7 cellular contexts compared by ENCODE assay signal in genomic region chr10:79084012-79084971, GRCh38. TPM values are rescaled to one million over a fixed set of nuclear protein-coding genes. Genes with fewer than 3 reads are reported as not detected.
A peak's percentile ranks its signal among the peaks of the same experiment; 100 is the strongest.
DNase-seq lines count a peak whose midpoint lies in the region; ATAC-seq and TF ChIP-seq lines count a peak whose summit lies in the region.

No MANE protein-coding gene starts in this region.

- peak; percentile 84 for DNase-seq in GM04504 (ENCODE audit: low read depth)
- DNase-seq in MG63: peak; percentile 67
- DNase-seq in adrenal gland: peak; percentile 82 to 97 (median 94)
- DNase-seq in left cardiac atrium: peak; percentile 96
- DNase-seq in putamen (ENCODE audit: low spot score): peak; percentile 63

- peaks cover 73% of the 10 kb centered on the region for H3K36me3 ChIP-seq in MG63
- no peaks in the 10 kb centered on the region for H3K36me3 ChIP-seq in adrenal gland (replicated peaks in 1 of 2)

- intact Hi-C loops in adrenal gland (cut with DNase I) (no loop called here), left cardiac atrium (cut with DNase I) (no loop called here)

- H3K9me3 ChIP-seq in MG63 (no peaks in the 10 kb centered on the region), adrenal gland (replicated peaks in 1 of 3) (no peaks in the 10 kb centered on the region)

- peaks cover 50 to 85% of the 10 kb centered on the region in 2 donors for H3K4me1 ChIP-seq in adrenal gland (replicated peaks in 1 of 2)

- WGBS in adrenal gland, 4 donors: 27 to 38% (median 33%) methylated on average over 7 to 9 of the region's 9 CpGs

- no peak for TF ChIP-seq CTCF in adrenal gland (IDR thresholded peaks at IDR 0.05)

- H3K27ac ChIP-seq in adrenal gland: peak overlapping the region in 4 of 5 donors; percentile 54 to 83 (median 69)

- no peak for TF ChIP-seq POLR2A in adrenal gland (IDR thresholded peaks at IDR 0.05)

- no peak overlapping the region for H3K4me3 ChIP-seq in MG63
- no peak overlapping the region for H3K4me3 ChIP-seq in adrenal gland

- ATAC-seq in left cardiac atrium (peak; percentile 60 to 70), HG03439 (IDR thresholded peaks at IDR 0.05; ENCODE audit: unreplicated experiment) (no peak), GM21423 (IDR thresholded peaks at IDR 0.05; ENCODE audit: unreplicated experiment) (no peak)

- H3K27me3 ChIP-seq in MG63 (no peaks in the 10 kb centered on the region), adrenal gland (no peaks in the 10 kb centered on the region)

RNA-seq across cellular contexts. Expression of gene ZMIZ1, which starts 15.5 kb away (rescaled TPM):
- total RNA-seq in MG63 (2014; rRNA removed; shearing (Covaris generic); ENCODE audit: low replicate concordance): 9.5 and 22.4 TPM in 2 replicates
- 100 to 1,000 TPM in 1 of 8 donors, 10 to 100 TPM in 7; 47.9 to 113 (median 58.7) TPM for total RNA-seq in adrenal gland
- polyA plus RNA-seq in adrenal gland: 100 to 1,000 TPM in 1 of 3 donors, 10 to 100 TPM in 2; 17.9 to 109 (median 32.2) TPM
- 10 to 100 TPM; 51.4 to 58.0 TPM for total RNA-seq in left cardiac atrium

Comparison
In these comparisons a context has a peak if more than half of its experiments do, and no peak if none do; other contexts are left out.
1. ATAC-seq: peak in left cardiac atrium (2 of 2); none in HG03439 (single experiment) and GM21423 (single experiment).
2. Peak in every context shown above with its lines, with median percentiles within 50 percentile points of each other: DNase-seq.